8 cellular contexts compared by ENCODE assay signal in genomic region chr5:135977375-135977928, GRCh38. TPM values are rescaled to one million over a fixed set of nuclear protein-coding genes. Genes with fewer than 3 reads are reported as not detected.
DNase-seq lines count a peak whose midpoint lies in the region; ATAC-seq and TF ChIP-seq lines count a peak whose summit lies in the region.

No MANE protein-coding gene starts in this region.

- no peaks in the 10 kb centered on the region for H3K36me3 Mint-ChIP-seq in activated T-helper 1 cell treated with anti-CD3 and anti-CD28 coated beads, Interleukin-12 subunit alpha, Interleukin-12 subunit beta, Interleukin-2, Interleukin-4 antibody, amounts not matched to agents 30 ng/mL and 10 ng/mL and 1 ng/mL, durations not matched to agents 14 hours and 24 hours and 36 hours (ENCODE audit: low read depth)

- H3K4me3 ChIP-seq in LNCaP clone FGC (ENCODE audit: low read depth, low read length) (no peak overlapping the region), retinal pigment epithelial cell (ENCODE audit: low read length) (no peak overlapping the region)

- no peaks in the 10 kb centered on the region for H3K4me1 Mint-ChIP-seq in activated T-helper 1 cell treated with anti-CD3 and anti-CD28 coated beads, Interleukin-12 subunit alpha, Interleukin-12 subunit beta, Interleukin-2, Interleukin-4 antibody, amounts not matched to agents 30 ng/mL and 10 ng/mL and 1 ng/mL, durations not matched to agents 14 hours and 24 hours and 36 hours (ENCODE audit: low read depth)

- H3K9me3 Mint-ChIP-seq in activated T-helper 1 cell treated with anti-CD3 and anti-CD28 coated beads, Interleukin-12 subunit alpha, Interleukin-12 subunit beta, Interleukin-2, Interleukin-4 antibody, amounts not matched to agents 30 ng/mL and 10 ng/mL and 1 ng/mL, durations not matched to agents 14 hours and 24 hours and 36 hours = no peaks in the 10 kb centered on the region

- no peak overlapping the region for H3K4me3 Mint-ChIP-seq in activated T-helper 1 cell treated with anti-CD3 and anti-CD28 coated beads, Interleukin-12 subunit alpha, Interleukin-12 subunit beta, Interleukin-2, Interleukin-4 antibody, amounts not matched to agents 30 ng/mL and 10 ng/mL and 1 ng/mL, durations not matched to agents 14 hours and 24 hours and 36 hours

- intact Hi-C loops in activated T-helper 1 cell treated with anti-CD3 and anti-CD28 coated beads, Interleukin-12 subunit alpha, Interleukin-12 subunit beta, Interleukin-2, Interleukin-4 antibody, amounts not matched to agents 30 ng/mL and 10 ng/mL and 1 ng/mL, durations not matched to agents 14 hours and 24 hours and 36 hours (cut with micrococcal nuclease) = loop anchor here (2.0 kb wide), 2 partner anchors 105 to 197 kb away; no protein-coding TSS in a partner anchor
- intact Hi-C loops in Right ventricle myocardium superior (cut with DNase I) = no loop called here

- no peak overlapping the region for H3K27ac Mint-ChIP-seq in activated T-helper 1 cell treated with anti-CD3 and anti-CD28 coated beads, Interleukin-12 subunit alpha, Interleukin-12 subunit beta, Interleukin-2, Interleukin-4 antibody, amounts not matched to agents 30 ng/mL and 10 ng/mL and 1 ng/mL, durations not matched to agents 14 hours and 24 hours and 36 hours

- peak; percentile 92 for ATAC-seq in Right ventricle myocardium superior (ENCODE audit: poor library complexity)

- TF ChIP-seq CTCF in LNCaP clone FGC (IDR thresholded peaks at IDR 0.05; ENCODE audit: control insufficient read depth, extremely low read depth, insufficient read depth) (peak; percentile 29), retinal pigment epithelial cell (conservative IDR thresholded peaks at IDR 0.05; ENCODE audit: low read depth, low read length) (peak; percentile 96)

- peak; percentile 14 for DNase-seq in activated T-helper 1 cell treated with Interleukin-2 at 50 U/mL for 16 hours (ENCODE audit: low read depth)
- DNase-seq in activated T-helper 1 cell treated with anti-CD3 and anti-CD28 coated beads, Interleukin-12 subunit alpha, Interleukin-12 subunit beta, Interleukin-2, Interleukin-4 antibody, amounts not matched to agents 30 ng/mL and 10 ng/mL and 1 ng/mL, durations not matched to agents 14 hours and 24 hours and 36 hours (ENCODE audit: low spot score) = no peak
- no peak for DNase-seq in LNCaP clone FGC (ENCODE audit: low read depth)
- peak; percentile 3 for DNase-seq in activated T-cell treated with anti-CD3 and anti-CD28 coated beads for 1 hour (ENCODE audit: low read depth)
- DNase-seq in Right ventricle myocardium superior = peak; percentile 84
- DNase-seq in retinal pigment epithelial cell (ENCODE audit: low read depth) = peak; percentile 67
- no peak for DNase-seq in NCI-H2196 (lab: John Stamatoyannopoulos, UW; ENCODE audit: unreplicated experiment)
- no peak for DNase-seq in effector CD8-positive, alpha-beta T cell (lab: John Stamatoyannopoulos, UW)

- peaks cover 15% of the 10 kb centered on the region for H3K27me3 Mint-ChIP-seq in activated T-helper 1 cell treated with anti-CD3 and anti-CD28 coated beads, Interleukin-12 subunit alpha, Interleukin-12 subunit beta, Interleukin-2, Interleukin-4 antibody, amounts not matched to agents 30 ng/mL and 10 ng/mL and 1 ng/mL, durations not matched to agents 14 hours and 24 hours and 36 hours (ENCODE audit: insufficient read depth)

RNA-seq across cellular contexts. Expression of gene LECT2, which starts 22.7 kb away (rescaled TPM):
- not detected in 2 replicates for total RNA-seq in activated T-helper 1 cell treated with anti-CD3 and anti-CD28 coated beads, Interleukin-12 subunit alpha, Interleukin-12 subunit beta, Interleukin-2, Interleukin-4 antibody, amounts not matched to agents 30 ng/mL and 10 ng/mL and 1 ng/mL, durations not matched to agents 14 hours and 24 hours and 36 hours
- not detected for total RNA-seq in Right ventricle myocardium superior

RNA-seq across cellular contexts. Expression of gene TGFBI, which starts 51.3 kb away (rescaled TPM):
- total RNA-seq in activated T-helper 1 cell treated with anti-CD3 and anti-CD28 coated beads, Interleukin-12 subunit alpha, Interleukin-12 subunit beta, Interleukin-2, Interleukin-4 antibody, amounts not matched to agents 30 ng/mL and 10 ng/mL and 1 ng/mL, durations not matched to agents 14 hours and 24 hours and 36 hours = not detected in 2 replicates
- total RNA-seq in Right ventricle myocardium superior = 49.9 TPM

Comparison
In these comparisons a context has a peak if more than half of its experiments do, and no peak if none do; other contexts are left out.
1. DNase-seq: peak in activated T-helper 1 cell treated with Interleukin-2 at 50 U/mL for 16 hours (single experiment), activated T-cell treated with anti-CD3 and anti-CD28 coated beads for 1 hour (single experiment), Right ventricle myocardium superior (single experiment) and retinal pigment epithelial cell (single experiment); none in activated T-helper 1 cell treated with anti-CD3 and anti-CD28 coated beads, Interleukin-12 subunit alpha, Interleukin-12 subunit beta, Interleukin-2, Interleukin-4 antibody, amounts not matched to agents 30 ng/mL and 10 ng/mL and 1 ng/mL, durations not matched to agents 14 hours and 24 hours and 36 hours (single experiment), LNCaP clone FGC (single experiment), NCI-H2196 (single experiment) and effector CD8-positive, alpha-beta T cell (single experiment).
2. RNA of gene TGFBI, which starts 51.3 kb away (total RNA-seq): 49.9 TPM in Right ventricle myocardium superior (single experiment); not detected in activated T-helper 1 cell treated with anti-CD3 and anti-CD28 coated beads, Interleukin-12 subunit alpha, Interleukin-12 subunit beta, Interleukin-2, Interleukin-4 antibody, amounts not matched to agents 30 ng/mL and 10 ng/mL and 1 ng/mL, durations not matched to agents 14 hours and 24 hours and 36 hours; every median in the first group is over 10 times any median in the second.